Comparison of ENCODE assay signal across 20 cellular contexts in the genomic region with DNA sequence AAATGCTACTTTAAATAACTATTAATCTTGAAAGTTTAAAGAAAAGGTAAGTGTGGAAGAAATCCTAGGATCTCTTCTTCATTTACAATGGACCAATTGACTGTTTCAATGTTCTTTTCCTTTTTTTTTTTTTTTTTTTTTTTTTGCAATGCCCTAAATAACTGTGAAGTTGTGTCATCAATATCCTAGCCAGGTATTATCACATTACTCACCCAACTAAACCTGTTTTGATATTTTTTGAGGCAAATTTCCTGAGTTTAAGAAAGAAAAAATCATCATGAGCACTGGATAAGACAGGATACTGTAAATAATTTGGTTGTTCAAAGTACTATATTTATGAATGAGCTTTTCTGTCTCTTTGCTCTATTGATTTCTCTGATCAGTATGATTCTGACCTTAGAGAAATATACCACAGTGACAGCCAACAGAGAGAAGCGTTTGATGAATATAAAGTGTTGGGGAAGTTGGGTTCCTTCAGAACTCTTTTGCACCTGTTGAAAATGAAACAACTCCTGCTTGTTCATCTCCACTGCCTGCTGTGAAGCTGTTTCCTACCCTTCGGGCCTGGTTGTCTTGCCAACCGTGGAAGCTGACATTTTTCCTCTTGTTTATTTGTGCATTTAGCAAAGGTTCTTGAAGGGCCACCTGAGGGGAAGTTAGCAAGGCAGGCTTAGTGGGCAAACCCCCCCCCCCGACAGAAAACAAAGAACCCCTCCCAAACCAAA.
A peak's percentile ranks its signal among the peaks of the same experiment; 100 is the strongest.
DNase-seq lines count a peak whose midpoint lies in the region; ATAC-seq and TF ChIP-seq lines count a peak whose summit lies in the region.
"Had no signal": no experiment of that assay in that cellular context is flagged by ENCODE, and none has a peak within 500 bp of the region (broad histone marks: within the 10 kb centered on the region; RNA-seq: fewer than 3 reads in every experiment).

No MANE protein-coding gene starts in this region.

- peak; percentile 66 for DNase-seq in COR-L47 (lab: John Stamatoyannopoulos, UW)
- DNase-seq in NCI-H1092 (lab: John Stamatoyannopoulos, UW) = peak; percentile 39
- peak; percentile 14 to 48 for DNase-seq in SJCRH30
- peak; percentile 12 for DNase-seq in iris pigment epithelial cell (ENCODE audit: low read depth)
- no peak for DNase-seq in ovary
- no peak for DNase-seq in HuH-7 (ENCODE audit: low spot score)
- DNase-seq: activated CD8-positive, alpha-beta T cell treated with anti-CD3 and anti-CD28 coated beads, Interleukin-2, amount 10 ng/mL, durations not matched to agents 7 days and 5 days; activated naive CD8-positive, alpha-beta T cell treated with anti-CD3 and anti-CD28 coated beads for 36 hours; activated T-cell treated with anti-CD3 and anti-CD28 coated beads, Interleukin-2, amount 50 U/mL, for 72 hours; CD4-positive, alpha-beta T cell; HCEC 1CT; Kasumi-1; left lung; NCI-H187; NCI-H526; pancreas; stimulated activated CD4-positive, alpha-beta T cell treated with anti-CD3 and anti-CD28 coated beads, Interleukin-2, amount 100 ng/mL, for 48 hours; substantia nigra had no signal

- H3K4me3 ChIP-seq in SJCRH30 (no peak overlapping the region), gastroesophageal sphincter (no peak overlapping the region), ovary (no peak overlapping the region)
- H3K4me3 ChIP-seq: left lung, pancreas had no signal

- WGBS in gastroesophageal sphincter (ENCODE audit: low coverage in 1 of 2), 2 donors = 30 to 35% methylated on average over 4 of the region's 4 CpGs
- WGBS in ovary, 3 donors = 42 to 51% (median 49%) methylated on average over 4 of the region's 4 CpGs

- H3K27me3 ChIP-seq in SJCRH30 = no peaks in the 10 kb centered on the region
- no peaks in the 10 kb centered on the region for H3K27me3 ChIP-seq in gastroesophageal sphincter
- H3K27me3 ChIP-seq in ovary = no peaks in the 10 kb centered on the region
- H3K27me3 ChIP-seq: left lung, pancreas had no signal

- TF ChIP-seq POLR2A in gastroesophageal sphincter (IDR thresholded peaks at IDR 0.05) = no peak
- TF ChIP-seq POLR2A in ovary (IDR thresholded peaks at IDR 0.05) = no peak

- intact Hi-C loops in ovary (cut with DNase I) = no loop called here

- H3K36me3 ChIP-seq in SJCRH30 = no peaks in the 10 kb centered on the region
- H3K36me3 ChIP-seq in gastroesophageal sphincter = no peaks in the 10 kb centered on the region
- H3K36me3 ChIP-seq in ovary = no peaks in the 10 kb centered on the region
- H3K36me3 ChIP-seq: left lung, pancreas had no signal

- H3K4me1 ChIP-seq in SJCRH30 (peaks cover 3% of the 10 kb centered on the region; the same call in 1 of the 2 replicates), gastroesophageal sphincter (no peaks in the 10 kb centered on the region), ovary (ENCODE audit: insufficient read depth) (no peaks in the 10 kb centered on the region)
- H3K4me1 ChIP-seq: left lung, pancreas had no signal

- no peak for ATAC-seq in HG03565 (IDR thresholded peaks at IDR 0.05; ENCODE audit: unreplicated experiment)
- ATAC-seq in gastroesophageal sphincter = no peak
- ATAC-seq: activated CD8-positive, alpha-beta T cell treated with anti-CD3 and anti-CD28 coated beads, Interleukin-2, amount 10 ng/mL, durations not matched to agents 7 days and 5 days; activated T-cell treated with anti-CD3 and anti-CD28 coated beads, Interleukin-2, amount 50 U/mL, for 72 hours; left lung had no signal

- H3K27ac ChIP-seq in SJCRH30 (no peak overlapping the region), gastroesophageal sphincter (no peak overlapping the region), ovary (no peak overlapping the region)
- H3K27ac ChIP-seq: left lung had no signal

- no peaks in the 10 kb centered on the region for H3K9me3 ChIP-seq in SJCRH30 (replicated peaks)
- no peaks in the 10 kb centered on the region for H3K9me3 ChIP-seq in gastroesophageal sphincter
- H3K9me3 ChIP-seq in ovary = no peaks in the 10 kb centered on the region
- H3K9me3 ChIP-seq: left lung, pancreas had no signal

- TF ChIP-seq CTCF in gastroesophageal sphincter (IDR thresholded peaks at IDR 0.05) = no peak
- no peak for TF ChIP-seq CTCF in ovary (IDR thresholded peaks at IDR 0.05)

- TF ChIP-seq EP300 in gastroesophageal sphincter (IDR thresholded peaks at IDR 0.05) (no peak), ovary (IDR thresholded peaks at IDR 0.05) (no peak)

Comparison
In these comparisons a context has a peak if more than half of its experiments do, and no peak if none do; other contexts are left out.
1. DNase-seq: peak in COR-L47 (single experiment), NCI-H1092 (single experiment), SJCRH30 (2 of 2) and iris pigment epithelial cell (single experiment); none in ovary (0 of 5) and HuH-7 (single experiment).